ENCODE assay signal across 8 cellular contexts in genomic region chr15:89400121-89400996, GRCh38.
DNase-seq lines count a peak whose midpoint lies in the region; ATAC-seq and TF ChIP-seq lines count a peak whose summit lies in the region.

No MANE protein-coding gene starts in this region.

- H3K27ac Mint-ChIP-seq in activated T-cell treated with anti-CD3 and anti-CD28 coated beads, Interleukin-2, amount 50 U/mL, for 24 hours: no peak overlapping the region
- no peak overlapping the region for H3K27ac Mint-ChIP-seq in activated naive CD8-positive, alpha-beta T cell treated with anti-CD3 and anti-CD28 coated beads, Interleukin-2, amount 10 ng/mL, durations not matched to agents 7 days and 5 days
- H3K27ac Mint-ChIP-seq in endothelial cell (ENCODE audit: unreplicated experiment): no peak overlapping the region

- H3K4me3 ChIP-seq in rectal smooth muscle tissue (ENCODE audit: low read length): peak overlapping the region; percentile 9

- H3K9ac ChIP-seq in rectal smooth muscle tissue (ENCODE audit: low read length): no peak overlapping the region

- TF ChIP-seq CTCF in endothelial cell (IDR thresholded peaks at IDR 0.05; ENCODE audit: unreplicated experiment): no peak

- ATAC-seq in HG03460 (IDR thresholded peaks at IDR 0.05; ENCODE audit: unreplicated experiment): peak; percentile 18
- ATAC-seq in activated naive CD8-positive, alpha-beta T cell treated with anti-CD3 and anti-CD28 coated beads, Interleukin-2, amount 10 ng/mL, durations not matched to agents 7 days and 5 days (ENCODE audit: low read depth): peak; percentile 16

- H3K4me1 ChIP-seq in rectal smooth muscle tissue (ENCODE audit: control insufficient read depth, insufficient read depth, low read length): peaks cover 7% of the 10 kb centered on the region

- no peak overlapping the region for H3K27ac ChIP-seq in rectal smooth muscle tissue (ENCODE audit: low read depth, low read length)

- POLR2A ChIA-PET in activated naive CD8-positive, alpha-beta T cell treated with anti-CD3 and anti-CD28 coated beads, Interleukin-2, amount 10 ng/mL, durations not matched to agents 7 days and 5 days (lab: Charles Lee): no interaction called here

- peak overlapping the region; percentile 27 for H3K4me3 Mint-ChIP-seq in activated T-cell treated with anti-CD3 and anti-CD28 coated beads, Interleukin-2, amount 50 U/mL, for 24 hours
- H3K4me3 Mint-ChIP-seq in activated naive CD8-positive, alpha-beta T cell treated with anti-CD3 and anti-CD28 coated beads, Interleukin-2, amount 10 ng/mL, durations not matched to agents 7 days and 5 days: peak overlapping the region; percentile 79
- H3K4me3 Mint-ChIP-seq in endothelial cell (ENCODE audit: unreplicated experiment): no peak overlapping the region

- DNase-seq in activated T-cell treated with anti-CD3 and anti-CD28 coated beads, Interleukin-2, amount 50 U/mL, for 24 hours: peak; percentile 39
- DNase-seq in activated T-cell treated with anti-CD3 and anti-CD28 coated beads, Interleukin-2, amount 50 U/mL, for 48 hours: no peak
- DNase-seq in activated naive CD8-positive, alpha-beta T cell treated with anti-CD3 and anti-CD28 coated beads, Interleukin-2, amount 10 ng/mL, durations not matched to agents 7 days and 5 days: peak; percentile 43
- no peak for DNase-seq in stimulated activated naive CD4-positive, alpha-beta T cell treated with Interleukin-2 at 50 U/mL for 16 hours (lab: John Stamatoyannopoulos, UW)
- DNase-seq in stimulated activated CD4-positive, alpha-beta T cell treated with anti-CD3 and anti-CD28 coated beads, Interleukin-4, amount 100 ng/mL, for 1 hour: no peak
- DNase-seq in endothelial cell (ENCODE audit: low spot score): no peak

- peaks cover 13% of the 10 kb centered on the region for H3K4me1 Mint-ChIP-seq in activated T-cell treated with anti-CD3 and anti-CD28 coated beads, Interleukin-2, amount 50 U/mL, for 24 hours (ENCODE audit: low read depth)
- H3K4me1 Mint-ChIP-seq in activated naive CD8-positive, alpha-beta T cell treated with anti-CD3 and anti-CD28 coated beads, Interleukin-2, amount 10 ng/mL, durations not matched to agents 7 days and 5 days: peaks cover 12% of the 10 kb centered on the region
- H3K4me1 Mint-ChIP-seq in endothelial cell (ENCODE audit: unreplicated experiment): peaks cover 8% of the 10 kb centered on the region

- H3K36me3 ChIP-seq in rectal smooth muscle tissue (ENCODE audit: control insufficient read depth, insufficient read depth, low read length): no peaks in the 10 kb centered on the region

- H3K27me3 ChIP-seq in rectal smooth muscle tissue (ENCODE audit: control insufficient read depth, insufficient read depth, low read length): peaks cover 38% of the 10 kb centered on the region

- H3K36me3 Mint-ChIP-seq in activated T-cell treated with anti-CD3 and anti-CD28 coated beads, Interleukin-2, amount 50 U/mL, for 24 hours (ENCODE audit: low read depth): no peaks in the 10 kb centered on the region
- no peaks in the 10 kb centered on the region for H3K36me3 Mint-ChIP-seq in activated naive CD8-positive, alpha-beta T cell treated with anti-CD3 and anti-CD28 coated beads, Interleukin-2, amount 10 ng/mL, durations not matched to agents 7 days and 5 days
- no peaks in the 10 kb centered on the region for H3K36me3 Mint-ChIP-seq in endothelial cell (ENCODE audit: low read depth, unreplicated experiment)

- H3K27me3 Mint-ChIP-seq in activated T-cell treated with anti-CD3 and anti-CD28 coated beads, Interleukin-2, amount 50 U/mL, for 24 hours: peaks cover 82% of the 10 kb centered on the region
- H3K27me3 Mint-ChIP-seq in activated naive CD8-positive, alpha-beta T cell treated with anti-CD3 and anti-CD28 coated beads, Interleukin-2, amount 10 ng/mL, durations not matched to agents 7 days and 5 days: peaks cover 60% of the 10 kb centered on the region
- H3K27me3 Mint-ChIP-seq in endothelial cell (ENCODE audit: unreplicated experiment): peaks cover 31% of the 10 kb centered on the region

- H3K9me3 Mint-ChIP-seq in activated T-cell treated with anti-CD3 and anti-CD28 coated beads, Interleukin-2, amount 50 U/mL, for 24 hours: no peaks in the 10 kb centered on the region
- no peaks in the 10 kb centered on the region for H3K9me3 Mint-ChIP-seq in activated naive CD8-positive, alpha-beta T cell treated with anti-CD3 and anti-CD28 coated beads, Interleukin-2, amount 10 ng/mL, durations not matched to agents 7 days and 5 days
- no peaks in the 10 kb centered on the region for H3K9me3 Mint-ChIP-seq in endothelial cell (ENCODE audit: unreplicated experiment)

Comparison
In these comparisons a context has a peak if more than half of its experiments do, and no peak if none do; other contexts are left out.
1. DNase-seq: peak in activated T-cell treated with anti-CD3 and anti-CD28 coated beads, Interleukin-2, amount 50 U/mL, for 24 hours (single experiment) and activated naive CD8-positive, alpha-beta T cell treated with anti-CD3 and anti-CD28 coated beads, Interleukin-2, amount 10 ng/mL, durations not matched to agents 7 days and 5 days (single experiment); none in activated T-cell treated with anti-CD3 and anti-CD28 coated beads, Interleukin-2, amount 50 U/mL, for 48 hours (0 of 2), stimulated activated naive CD4-positive, alpha-beta T cell treated with Interleukin-2 at 50 U/mL for 16 hours (single experiment), stimulated activated CD4-positive, alpha-beta T cell treated with anti-CD3 and anti-CD28 coated beads, Interleukin-4, amount 100 ng/mL, for 1 hour (single experiment) and endothelial cell (single experiment).